8 cellular contexts compared by ENCODE assay signal in genomic region chr6:27865952-27866369, GRCh38. TPM values are rescaled to one million over a fixed set of nuclear protein-coding genes. Genes with fewer than 3 reads are reported as not detected.
DNase-seq lines count a peak whose midpoint lies in the region; ATAC-seq lines count a peak whose summit lies in the region.

No MANE protein-coding gene starts in this region.

- H3K4me3 ChIP-seq in Karpas-422 (ENCODE audit: low read length) = peak overlapping the region; percentile 66

- DNase-seq in SHP77 (lab: John Stamatoyannopoulos, UW) (peak; percentile 64 to 67), SHP77 treated with DMSO at 0.1 percent for 48 hours (lab: John Stamatoyannopoulos, UW) (no peak), Karpas-422 (peak; percentile 77), glomerular visceral epithelial cell (ENCODE audit: extremely low spot score) (peak; percentile 51), sciatic nerve (ENCODE audit: low spot score) (no peak), T-helper 9 cell (no peak), kidney tubule cell (ENCODE audit: low spot score) (no peak)
- DNase-seq in activated CD8-positive, alpha-beta memory T cell treated with anti-CD3 and anti-CD28 coated beads for 48 hours (ENCODE audit: low read depth in 2 of 3, low spot score in 2 of 3) = peak; percentile 22 to 38 (median 33)

- peak overlapping the region; percentile 40; the same call in 1 of the 2 replicates for H2AFZ ChIP-seq in Karpas-422 (ENCODE audit: low read length)

- H3K4me1 ChIP-seq in Karpas-422 (ENCODE audit: low read length) = peaks cover 36% of the 10 kb centered on the region

- no peaks in the 10 kb centered on the region for H3K36me3 ChIP-seq in Karpas-422 (ENCODE audit: insufficient read depth, low read length)

- H3K27me3 ChIP-seq in Karpas-422 (ENCODE audit: low read length) = no peaks in the 10 kb centered on the region

- H3K9me3 ChIP-seq in Karpas-422 (ENCODE audit: low read length) = no peaks in the 10 kb centered on the region

- intact Hi-C loops in sciatic nerve (cut with DNase I) = no loop called here

- peak; percentile 31 for ATAC-seq in sciatic nerve

- peak overlapping the region; percentile 75 for H3K9ac ChIP-seq in Karpas-422 (ENCODE audit: low read length)

- no peaks in the 10 kb centered on the region for H4K20me1 ChIP-seq in Karpas-422 (ENCODE audit: insufficient read depth, low read depth, low read length)

- H3K27ac ChIP-seq in Karpas-422 (ENCODE audit: low read length) = peak overlapping the region; percentile 78

- peak overlapping the region; percentile 83 for H3K4me2 ChIP-seq in Karpas-422 (ENCODE audit: low read depth, low read length, poor library complexity, severe bottlenecking)

- no peaks in the 10 kb centered on the region for H3K9me2 ChIP-seq in Karpas-422 (replicated peaks; ENCODE audit: insufficient read depth, low read length)

- no peaks in the 10 kb centered on the region for H3K79me2 ChIP-seq in Karpas-422 (ENCODE audit: low read length)

RNA-seq across cellular contexts. Expression of gene OR2B2, which starts 46.2 kb away (rescaled TPM):
- total RNA-seq in Karpas-422 (2014; rRNA removed; shearing (Covaris generic); ENCODE audit: low replicate concordance) = not detected in 2 replicates
- not detected for total RNA-seq in sciatic nerve

Comparison
In these comparisons a context has a peak if more than half of its experiments do, and no peak if none do; other contexts are left out.
1. DNase-seq: peak in SHP77 (2 of 2), Karpas-422 (single experiment), activated CD8-positive, alpha-beta memory T cell treated with anti-CD3 and anti-CD28 coated beads for 48 hours (3 of 3) and glomerular visceral epithelial cell (single experiment); none in SHP77 treated with DMSO at 0.1 percent for 48 hours (single experiment), sciatic nerve (single experiment), T-helper 9 cell (single experiment) and kidney tubule cell (single experiment).